9 cellular contexts compared by ENCODE assay signal in the genomic region with DNA sequence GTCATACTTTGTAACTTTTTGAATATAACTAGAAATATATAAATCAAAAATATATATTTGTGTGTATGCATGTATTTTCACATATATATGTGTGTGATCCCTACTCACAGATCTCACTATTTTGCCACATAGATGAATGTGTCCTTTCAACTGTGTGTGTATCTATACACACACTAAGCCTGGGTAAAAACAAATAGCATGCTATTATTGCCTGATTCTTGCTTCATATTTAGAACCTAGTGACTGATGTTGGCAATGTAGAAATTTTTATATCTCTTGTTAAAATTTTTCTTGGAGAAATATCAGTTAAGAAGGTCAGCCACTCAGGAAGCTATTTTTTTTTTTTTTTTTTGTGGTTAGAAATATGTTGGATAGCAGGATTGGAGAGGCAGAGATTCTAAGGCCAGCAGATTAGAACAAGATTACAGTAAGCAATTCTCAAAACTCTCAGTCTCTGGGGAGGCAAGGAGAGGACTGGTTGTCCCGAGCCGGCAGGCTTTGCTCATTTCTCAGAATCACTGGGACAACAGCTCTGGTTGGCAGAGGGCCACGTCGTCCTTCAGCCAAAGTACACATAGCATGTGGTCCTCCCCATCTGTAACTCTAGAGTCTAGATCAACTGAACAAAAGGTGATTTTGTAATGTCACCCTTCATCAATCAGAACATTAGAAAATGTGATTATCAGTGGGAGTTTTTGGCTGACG. TPM values are rescaled to one million over a fixed set of nuclear protein-coding genes. Genes with fewer than 3 reads are reported as not detected.
DNase-seq lines count a peak whose midpoint lies in the region; ATAC-seq and TF ChIP-seq lines count a peak whose summit lies in the region.
"Had no signal": no experiment of that assay in that cellular context is flagged by ENCODE, and none has a peak within 500 bp of the region (broad histone marks: within the 10 kb centered on the region; RNA-seq: fewer than 3 reads in every experiment).

No MANE protein-coding gene starts in this region.

- TF ChIP-seq EP300 in esophagus muscularis mucosa (IDR thresholded peaks at IDR 0.05) = peak; percentile 92

- no peak for TF ChIP-seq CTCF in esophagus muscularis mucosa (IDR thresholded peaks at IDR 0.05)
- no peak for TF ChIP-seq CTCF in uterus (IDR thresholded peaks at IDR 0.05)

- 30% methylated on average over 5 of the region's 5 CpGs for WGBS in esophagus muscularis mucosa

- H3K4me1 ChIP-seq in esophagus muscularis mucosa = peaks cover 0 to 24% (median 12%) of the 10 kb centered on the region in 4 donors
- no peaks in the 10 kb centered on the region for H3K4me1 ChIP-seq in uterus

- H3K27ac ChIP-seq in esophagus muscularis mucosa (replicated peaks in 1 of 4) (peak overlapping the region; percentile 46 to 68 (median 56)), uterus (peak overlapping the region; percentile 66 to 73)

- ATAC-seq in GM19395 (IDR thresholded peaks at IDR 0.05; ENCODE audit: unreplicated experiment) = no peak

- DNase-seq in NCI-H2029 (lab: John Stamatoyannopoulos, UW) (peak; percentile 1), NCI-H2029 treated with DMSO at 0.1 percent for 48 hours (lab: John Stamatoyannopoulos, UW) (no peak), esophagus muscularis mucosa (ENCODE audit: extremely low spot score) (peak; percentile 98), midbrain (lab: John Stamatoyannopoulos, UW) (peak; percentile 64), uterus (peak; percentile 96 to 97), activated gamma-delta T cell treated with Interleukin-2 at 50 U/mL for 16 hours (no peak)
- DNase-seq in activated CD8-positive, alpha-beta memory T cell treated with anti-CD3 and anti-CD28 coated beads, Interleukin-2, amount 50 U/mL, for 48 hours = no peak
- DNase-seq: NCI-H146 had no signal

- H3K4me3 ChIP-seq in esophagus muscularis mucosa (no peak overlapping the region), uterus (no peak overlapping the region)

- no peak for TF ChIP-seq POLR2A in esophagus muscularis mucosa (IDR thresholded peaks at IDR 0.05; ENCODE audit: low read depth)
- TF ChIP-seq POLR2A in uterus (IDR thresholded peaks at IDR 0.05) = no peak

- H3K9me3 ChIP-seq in esophagus muscularis mucosa (no peaks in the 10 kb centered on the region), uterus (no peaks in the 10 kb centered on the region)

- H3K36me3 ChIP-seq in esophagus muscularis mucosa (no peaks in the 10 kb centered on the region), uterus (no peaks in the 10 kb centered on the region)

- H3K27me3 ChIP-seq in esophagus muscularis mucosa (no peaks in the 10 kb centered on the region), uterus (no peaks in the 10 kb centered on the region)

- intact Hi-C loops in esophagus muscularis mucosa (cut with DNase I) (no loop called here), uterus (cut with DNase I; ENCODE audit: low total_unique reads) (no loop called here)

RNA-seq across cellular contexts. Expression of a gene that starts 19.7 kb away (rescaled TPM):
- 1 to 10 TPM; 1.7 to 6.3 (median 3.1) TPM for total RNA-seq in esophagus muscularis mucosa
- total RNA-seq in uterus = 1 to 10 TPM in 3 of 4 donors, not detected in 1; 2.0 to 3.5 (median 3.5) TPM

Comparison
In these comparisons a context has a peak if more than half of its experiments do, and no peak if none do; other contexts are left out.
1. DNase-seq: peak in NCI-H2029 (single experiment), esophagus muscularis mucosa (single experiment), midbrain (single experiment) and uterus (2 of 2); none in NCI-H2029 treated with DMSO at 0.1 percent for 48 hours (single experiment), activated CD8-positive, alpha-beta memory T cell treated with anti-CD3 and anti-CD28 coated beads, Interleukin-2, amount 50 U/mL, for 48 hours (single experiment) and activated gamma-delta T cell treated with Interleukin-2 at 50 U/mL for 16 hours (single experiment).